Comparison of ENCODE assay signal across 14 cellular contexts in genomic region chr6:135148889-135149288, GRCh38. TPM values are rescaled to one million over a fixed set of nuclear protein-coding genes. Genes with fewer than 3 reads are reported as not detected.
"Had no signal": no experiment of that assay in that cellular context is flagged by ENCODE, and none has a peak within 500 bp of the region (broad histone marks: within the 10 kb centered on the region; RNA-seq: fewer than 3 reads in every experiment).

No MANE protein-coding gene starts in this region.

- H3K9me3 ChIP-seq: breast epithelium had no signal

- DNase-seq: activated CD4-positive, alpha-beta T cell treated with anti-CD3 and anti-CD28 coated beads for 36 hours; activated effector memory CD4-positive, alpha-beta T cell treated with Interleukin-2 at 50 U/mL for 16 hours; activated T-cell treated with anti-CD3 and anti-CD28 coated beads for 4 hours; anterior cingulate cortex; endodermal cell; erythroblast; hippocampal formation; mesendoderm; stimulated activated CD4-positive, alpha-beta T cell treated with anti-CD3 and anti-CD28 coated beads, Interleukin-4, amount 100 ng/mL, for 4 hours; stimulated activated naive CD8-positive, alpha-beta T cell treated with anti-CD3 and anti-CD28 coated beads, Interleukin-15, amount 100 ng/mL, for 72 hours; WERI-Rb-1 had no signal

- H3K27ac ChIP-seq: breast epithelium, WERI-Rb-1 had no signal

- H3K9me3 Mint-ChIP-seq: activated naive CD4-positive, alpha-beta T cell treated with anti-CD3 and anti-CD28 coated beads, Interleukin-2, amount 50 U/mL, for 24 hours had no signal

- H3K4me1 ChIP-seq: breast epithelium had no signal

- H3K4me3 ChIP-seq: breast epithelium had no signal

- H3K27me3 ChIP-seq: breast epithelium had no signal

- H3K27me3 Mint-ChIP-seq: activated CD4-positive, alpha-beta T cell treated with anti-CD3 and anti-CD28 coated beads for 36 hours; activated naive CD4-positive, alpha-beta T cell treated with anti-CD3 and anti-CD28 coated beads, Interleukin-2, amount 50 U/mL, for 24 hours; stimulated activated naive CD8-positive, alpha-beta T cell treated with anti-CD3 and anti-CD28 coated beads, Interleukin-15, amount 100 ng/mL, for 72 hours had no signal

- H3K36me3 ChIP-seq: breast epithelium, WERI-Rb-1 had no signal

- ATAC-seq: activated CD4-positive, alpha-beta T cell treated with anti-CD3 and anti-CD28 coated beads for 36 hours; stimulated activated naive CD8-positive, alpha-beta T cell treated with anti-CD3 and anti-CD28 coated beads, Interleukin-15, amount 100 ng/mL, for 72 hours had no signal

- H3K4me3 Mint-ChIP-seq: activated CD4-positive, alpha-beta T cell treated with anti-CD3 and anti-CD28 coated beads for 36 hours; activated naive CD4-positive, alpha-beta T cell treated with anti-CD3 and anti-CD28 coated beads, Interleukin-2, amount 50 U/mL, for 24 hours; endodermal cell had no signal

- H3K27ac Mint-ChIP-seq: activated naive CD4-positive, alpha-beta T cell treated with anti-CD3 and anti-CD28 coated beads, Interleukin-2, amount 50 U/mL, for 24 hours; endodermal cell had no signal

- H3K36me3 Mint-ChIP-seq: activated naive CD4-positive, alpha-beta T cell treated with anti-CD3 and anti-CD28 coated beads, Interleukin-2, amount 50 U/mL, for 24 hours had no signal

RNA-seq across cellular contexts. Expression of gene MYB, which starts 32.2 kb away (rescaled TPM):
- total RNA-seq: renal cortical epithelial cell had no signal
